In the genomic region with DNA sequence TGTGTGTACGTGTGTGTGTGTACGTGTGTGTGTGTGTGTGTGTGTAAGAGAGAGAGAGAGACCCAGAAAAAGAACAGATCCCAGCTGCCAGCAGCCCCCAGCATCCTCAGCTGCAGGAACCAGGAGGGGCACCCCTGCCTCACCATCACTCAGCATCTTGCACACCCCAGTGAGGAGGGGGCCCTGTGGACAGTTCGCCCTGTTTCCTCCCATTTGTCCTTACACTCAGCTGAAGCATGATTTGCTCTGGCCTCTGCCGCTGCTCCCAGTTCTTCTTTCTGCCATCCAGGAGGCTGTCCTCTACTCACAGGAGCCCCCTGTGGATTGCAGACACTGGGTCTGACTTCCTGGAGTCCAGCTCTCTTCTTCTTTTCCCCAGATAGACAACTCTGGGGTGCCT, we compare ENCODE assay signal across 8 cellular contexts. TPM values are rescaled to one million over a fixed set of nuclear protein-coding genes. Genes with fewer than 3 reads are reported as not detected.
"Had no signal": no experiment of that assay in that cellular context is flagged by ENCODE, and none has a peak within 500 bp of the region (broad histone marks: within the 10 kb centered on the region; RNA-seq: fewer than 3 reads in every experiment).

No MANE protein-coding gene starts in this region.

- H3K9me3 Mint-ChIP-seq: GM23338, H9, HFFc6 had no signal

- H3K4me3 Mint-ChIP-seq: GM23338, H9, HFFc6 had no signal

- ATAC-seq: GM23338, K562 had no signal

- DNase-seq: H9, HCEC 1CT, HFFc6, IMR-90, KG1 had no signal

- H3K4me3 ChIP-seq: GM23338, K562 had no signal

- H3K27ac Mint-ChIP-seq: GM23338, H9, HFFc6 had no signal

RNA-seq across cellular contexts. Expression of a gene that starts 9.7 kb away (rescaled TPM):
- total RNA-seq: HFFc6, HT-29, IMR-90, K562 had no signal
- polyA plus RNA-seq: IMR-90, K562 had no signal
